25 cellular contexts compared by ENCODE assay signal in genomic region chr2:158995677-158996049, GRCh38. TPM values are rescaled to one million over a fixed set of nuclear protein-coding genes. Genes with fewer than 3 reads are reported as not detected.
DNase-seq lines count a peak whose midpoint lies in the region; ATAC-seq, FAIRE-seq and TF ChIP-seq lines count a peak whose summit lies in the region.
"Had no signal": no experiment of that assay in that cellular context is flagged by ENCODE, and none has a peak within 500 bp of the region (broad histone marks: within the 10 kb centered on the region; RNA-seq: fewer than 3 reads in every experiment).

No MANE protein-coding gene starts in this region.

- H2AK5ac ChIP-seq in mesendoderm (ENCODE audit: low read length) = no peak overlapping the region

- H3K23ac ChIP-seq in mesendoderm (ENCODE audit: low read length) = no peak overlapping the region

- in situ Hi-C loops in HepG2 (cut with HindIII; ENCODE audit: extremely low pct_ligation_motif_present, low pct_unique_long_range_greater_than_20kb) = no loop called here

- no peak overlapping the region for H2BK15ac ChIP-seq in mesendoderm (replicated peaks; ENCODE audit: low read depth)

- H3K27ac Mint-ChIP-seq in astrocyte (ENCODE audit: unreplicated experiment) = peak overlapping the region; percentile 14
- no peak overlapping the region for H3K27ac Mint-ChIP-seq in activated T-helper 1 cell treated with anti-CD3 and anti-CD28 coated beads, Interleukin-12 subunit alpha, Interleukin-12 subunit beta, Interleukin-2, Interleukin-4 antibody, amounts not matched to agents 30 ng/mL and 10 ng/mL and 1 ng/mL, durations not matched to agents 14 hours and 24 hours and 36 hours
- H3K27ac Mint-ChIP-seq: activated B cell treated with CpG ODN at 0.5 μM for 24 hours, immature natural killer cell had no signal

- intact Hi-C loops in HepG2 (cut with micrococcal nuclease; ENCODE audit: unreplicated experiment) = loop anchor here (2.0 to 5.0 kb wide), 2 partner anchors 27 to 122 kb away; partner anchors contain the start of gene TANC1
- intact Hi-C loops in right lobe of liver (cut with DNase I) = no loop called here
- intact Hi-C loops in activated T-helper 1 cell treated with anti-CD3 and anti-CD28 coated beads, Interleukin-12 subunit alpha, Interleukin-12 subunit beta, Interleukin-2, Interleukin-4 antibody, amounts not matched to agents 30 ng/mL and 10 ng/mL and 1 ng/mL, durations not matched to agents 14 hours and 24 hours and 36 hours (cut with micrococcal nuclease) = no loop called here

- H3K9me3 ChIP-seq in HepG2 (ENCODE audit: low read length) (no peaks in the 10 kb centered on the region), right lobe of liver (no peaks in the 10 kb centered on the region), astrocyte (ENCODE audit: insufficient read depth, low read depth, low read length) (no peaks in the 10 kb centered on the region)
- H3K9me3 ChIP-seq: MG63, upper lobe of right lung had no signal

- no peaks in the 10 kb centered on the region for H4K20me1 ChIP-seq in HepG2 (ENCODE audit: insufficient read depth, low read length)
- peaks cover 59% of the 10 kb centered on the region for H4K20me1 ChIP-seq in astrocyte (ENCODE audit: insufficient read depth, low read length)
- H4K20me1 ChIP-seq: BLaER1 treated with 17β-estradiol and CSF1 and Interleukin-3, amounts not matched to agents 10 nM and 100 nM had no signal

- no peak for TF ChIP-seq RAD21 in HepG2 (CRISPR knock-in tag; IDR thresholded peaks at IDR 0.05)

- no TSS peak for BruUV-seq in HepG2 (replicated peaks; lab: Mats Ljungman, UMichigan)

- 27% methylated on average over 5 of the region's 5 CpGs for WGBS in HepG2 (ENCODE audit: low lambda C conversion rate)
- WGBS in right lobe of liver (ENCODE audit: insufficient coverage, low coverage, low lambda C conversion rate, missing lambda C conversion rate) = 91% methylated on average over 5 of the region's 5 CpGs
- no CpG with 5 or more reads among the region's 5 CpGs for WGBS in mesendoderm (ENCODE audit: extremely low coverage, insufficient coverage, low lambda C conversion rate)

- H3K27me3 Mint-ChIP-seq in astrocyte (ENCODE audit: low read depth, unreplicated experiment) = no peaks in the 10 kb centered on the region
- peaks cover 3% of the 10 kb centered on the region for H3K27me3 Mint-ChIP-seq in activated T-helper 1 cell treated with anti-CD3 and anti-CD28 coated beads, Interleukin-12 subunit alpha, Interleukin-12 subunit beta, Interleukin-2, Interleukin-4 antibody, amounts not matched to agents 30 ng/mL and 10 ng/mL and 1 ng/mL, durations not matched to agents 14 hours and 24 hours and 36 hours (ENCODE audit: insufficient read depth)

- POLR2A ChIA-PET in HepG2 (lab: Yijun Ruan, JAX) = no interaction called here

- H3K27ac ChIP-seq in HepG2 (ENCODE audit: extremely low read length, insufficient read depth, low read length) (no peak overlapping the region), right lobe of liver (no peak overlapping the region), astrocyte (ENCODE audit: low read depth, low read length) (no peak overlapping the region), mesendoderm (ENCODE audit: low read depth, low read length) (peak overlapping the region; percentile 78)
- H3K27ac ChIP-seq: BLaER1 treated with 17β-estradiol and CSF1 and Interleukin-3, amounts not matched to agents 10 nM and 100 nM; upper lobe of right lung had no signal

- TF ChIP-seq POLR2A in HepG2 (IDR thresholded peaks at IDR 0.05; ENCODE audit: insufficient read depth in 1 of 2, low read depth in 2 of 2, low read length in 2 of 2) (no peak), right lobe of liver (IDR thresholded peaks at IDR 0.05) (no peak)

- peaks cover 66% of the 10 kb centered on the region for H3K4me1 ChIP-seq in HepG2 (ENCODE audit: insufficient read depth, low read length)
- peaks cover 0 to 38% (median 13%) of the 10 kb centered on the region in 4 donors for H3K4me1 ChIP-seq in right lobe of liver
- peaks cover 33% of the 10 kb centered on the region for H3K4me1 ChIP-seq in astrocyte (ENCODE audit: insufficient read depth, low read length)
- H3K4me1 ChIP-seq in mesendoderm (ENCODE audit: control insufficient read depth, low read depth, low read length) = peaks cover 6% of the 10 kb centered on the region

- peak overlapping the region; percentile 23; the same call in 1 of the 2 replicates for H3K4me2 ChIP-seq in HepG2 (ENCODE audit: low read depth, low read length)
- no peak overlapping the region for H3K4me2 ChIP-seq in astrocyte (ENCODE audit: low read length)
- no peak overlapping the region for H3K4me2 ChIP-seq in mesendoderm (ENCODE audit: low read length)
- H3K4me2 ChIP-seq: BLaER1 treated with 17β-estradiol and CSF1 and Interleukin-3, amounts not matched to agents 10 nM and 100 nM had no signal

- H3K27me3 ChIP-seq in HepG2 (ENCODE audit: control insufficient read depth in 1 of 2, insufficient read depth in 2 of 2, low read length in 2 of 2) (no peaks in the 10 kb centered on the region), right lobe of liver (no peaks in the 10 kb centered on the region), astrocyte (ENCODE audit: insufficient read depth, low read length) (no peaks in the 10 kb centered on the region), mesendoderm (ENCODE audit: insufficient read depth, low read length, poor library complexity) (no peaks in the 10 kb centered on the region)
- H3K27me3 ChIP-seq: BLaER1 treated with 17β-estradiol and CSF1 and Interleukin-3, amounts not matched to agents 10 nM and 100 nM; MG63; upper lobe of right lung had no signal

- H3K79me2 ChIP-seq in HepG2 (ENCODE audit: insufficient read depth, low read length) = no peaks in the 10 kb centered on the region
- H3K79me2 ChIP-seq in astrocyte (ENCODE audit: insufficient read depth, low read length) = peaks cover 96% of the 10 kb centered on the region
- no peaks in the 10 kb centered on the region for H3K79me2 ChIP-seq in mesendoderm (ENCODE audit: control insufficient read depth, insufficient read depth, low read length)

- H3K4me1 Mint-ChIP-seq in astrocyte (ENCODE audit: low read depth, unreplicated experiment) = peaks cover 41% of the 10 kb centered on the region
- H3K4me1 Mint-ChIP-seq in activated T-helper 1 cell treated with anti-CD3 and anti-CD28 coated beads, Interleukin-12 subunit alpha, Interleukin-12 subunit beta, Interleukin-2, Interleukin-4 antibody, amounts not matched to agents 30 ng/mL and 10 ng/mL and 1 ng/mL, durations not matched to agents 14 hours and 24 hours and 36 hours (ENCODE audit: low read depth) = peaks cover 5% of the 10 kb centered on the region
- H3K4me1 Mint-ChIP-seq: activated B cell treated with CpG ODN at 0.5 μM for 24 hours, immature natural killer cell had no signal

- H4K5ac ChIP-seq in mesendoderm (ENCODE audit: low read length) = no peak overlapping the region

- peaks cover 2% of the 10 kb centered on the region for H3K79me1 ChIP-seq in mesendoderm (ENCODE audit: low read length)

- H3K4ac ChIP-seq in mesendoderm (ENCODE audit: low read depth, low read length) = peak overlapping the region; percentile 58

- H4K8ac ChIP-seq in mesendoderm (ENCODE audit: low read depth, low read length) = no peak overlapping the region

- H3K36me3 Mint-ChIP-seq in astrocyte (ENCODE audit: low read depth, unreplicated experiment) = peaks cover 1% of the 10 kb centered on the region
- H3K36me3 Mint-ChIP-seq in activated T-helper 1 cell treated with anti-CD3 and anti-CD28 coated beads, Interleukin-12 subunit alpha, Interleukin-12 subunit beta, Interleukin-2, Interleukin-4 antibody, amounts not matched to agents 30 ng/mL and 10 ng/mL and 1 ng/mL, durations not matched to agents 14 hours and 24 hours and 36 hours (ENCODE audit: low read depth) = no peaks in the 10 kb centered on the region
- H3K36me3 Mint-ChIP-seq: immature natural killer cell had no signal

- H3K9me3 Mint-ChIP-seq in astrocyte (ENCODE audit: unreplicated experiment) = no peaks in the 10 kb centered on the region
- H3K9me3 Mint-ChIP-seq in activated T-helper 1 cell treated with anti-CD3 and anti-CD28 coated beads, Interleukin-12 subunit alpha, Interleukin-12 subunit beta, Interleukin-2, Interleukin-4 antibody, amounts not matched to agents 30 ng/mL and 10 ng/mL and 1 ng/mL, durations not matched to agents 14 hours and 24 hours and 36 hours = no peaks in the 10 kb centered on the region
- H3K9me3 Mint-ChIP-seq: activated B cell treated with CpG ODN at 0.5 μM for 24 hours, immature natural killer cell had no signal

- ATAC-seq in HepG2 = peak; percentile 7; the same call in 2 of the 3 replicates
- ATAC-seq in right lobe of liver = no peak
- no peak for ATAC-seq in GM19395 (IDR thresholded peaks at IDR 0.05; ENCODE audit: unreplicated experiment)

- TF ChIP-seq CTCF in HepG2 (CRISPR knock-in tag; IDR thresholded peaks at IDR 0.05) (no peak), right lobe of liver (IDR thresholded peaks at IDR 0.05) (no peak), astrocyte (IDR thresholded peaks at IDR 0.05; ENCODE audit: insufficient read depth, low read depth, low read length) (no peak)

- DNase-seq in HepG2 (ENCODE audit: low spot score) (no peak), right lobe of liver (no peak), astrocyte (ENCODE audit: low read depth) (no peak), mesendoderm (no peak), putamen (ENCODE audit: low spot score) (no peak), anterior cingulate cortex (lab: John Stamatoyannopoulos, UW) (no peak)
- no peak for DNase-seq in activated T-helper 1 cell treated with anti-CD3 and anti-CD28 coated beads, Interleukin-12 subunit alpha, Interleukin-12 subunit beta, Interleukin-2, Interleukin-4 antibody, amounts not matched to agents 30 ng/mL and 10 ng/mL and 1 ng/mL, durations not matched to agents 14 hours and 24 hours and 36 hours (ENCODE audit: low spot score)
- DNase-seq: activated B cell treated with CpG ODN at 0.5 μM for 24 hours; activated CD4-positive, alpha-beta T cell treated with anti-CD3 and anti-CD28 coated beads, Interleukin-2, amount 50 U/mL, for 48 hours; activated effector memory CD4-positive, alpha-beta T cell treated with anti-CD3 and anti-CD28 coated beads, Interleukin-2, amount 50 U/mL, for 16 hours; GOT3; immature natural killer cell; MG63; NCI-H1436; NCI-H510A; NK-92 treated with Interleukin-12 subunit alpha and Interleukin-12 subunit beta, amount 100 ng/mL, for 24 hours; stimulated activated CD8-positive, alpha-beta memory T cell treated with anti-CD3 and anti-CD28 coated beads, Interleukin-4, amount 100 ng/mL, for 48 hours; T-helper 9 cell; upper lobe of right lung had no signal

- H3K9ac ChIP-seq in HepG2 (ENCODE audit: insufficient read depth, low read depth, low read length) (no peak overlapping the region), astrocyte (ENCODE audit: low read length) (no peak overlapping the region), mesendoderm (ENCODE audit: low read length) (no peak overlapping the region)
- H3K9ac ChIP-seq: BLaER1 treated with 17β-estradiol and CSF1 and Interleukin-3, amounts not matched to agents 10 nM and 100 nM had no signal

- H3K4me3 ChIP-seq in HepG2 (replicated peaks in 1 of 3; ENCODE audit: insufficient read depth in 1 of 3, low read depth in 2 of 3, low read length in 3 of 3) = no peak overlapping the region
- H3K4me3 ChIP-seq in right lobe of liver = no peak overlapping the region
- H3K4me3 ChIP-seq in astrocyte (ENCODE audit: insufficient read depth, low read depth, low read length) = no peak overlapping the region
- no peak overlapping the region for H3K4me3 ChIP-seq in mesendoderm (ENCODE audit: low read length)
- H3K4me3 ChIP-seq: BLaER1 treated with 17β-estradiol and CSF1 and Interleukin-3, amounts not matched to agents 10 nM and 100 nM; lung; MG63; upper lobe of right lung had no signal

- no peak overlapping the region for H2BK5ac ChIP-seq in mesendoderm (ENCODE audit: low read length)

- H2AFZ ChIP-seq in HepG2 (ENCODE audit: low read length) = no peak overlapping the region
- H2AFZ ChIP-seq in astrocyte (ENCODE audit: low read depth, low read length) = no peak overlapping the region

- peak overlapping the region; percentile 5 for H3K56ac ChIP-seq in mesendoderm (ENCODE audit: low read length)

- CTCF ChIA-PET in HepG2 (lab: Yijun Ruan, JAX; ENCODE audit: low intra/inter-chr PET ratio, low total read pairs) = interaction anchor here (1.2 kb wide), 1 partner anchor 94 kb away, joined by 3 read pairs; no protein-coding TSS in a partner anchor

- no peak overlapping the region for H2BK120ac ChIP-seq in mesendoderm (ENCODE audit: low read depth, low read length)

- TF ChIP-seq EP300 in HepG2 (IDR thresholded peaks at IDR 0.05; ENCODE audit: low read depth in 2 of 2, low read length in 2 of 2) (no peak), HepG2 (CRISPR knock-in tag; IDR thresholded peaks at IDR 0.05; ENCODE audit: borderline replicate concordance) (no peak)

- H3K36me3 ChIP-seq in HepG2 (replicated peaks in 1 of 2; ENCODE audit: control insufficient read depth in 1 of 2, insufficient read depth in 2 of 2, low read length in 2 of 2) (no peaks in the 10 kb centered on the region), right lobe of liver (no peaks in the 10 kb centered on the region), astrocyte (ENCODE audit: insufficient read depth, low read length) (no peaks in the 10 kb centered on the region), mesendoderm (ENCODE audit: control insufficient read depth, insufficient read depth, low read length) (no peaks in the 10 kb centered on the region)
- H3K36me3 ChIP-seq: BLaER1 treated with 17β-estradiol and CSF1 and Interleukin-3, amounts not matched to agents 10 nM and 100 nM; MG63; upper lobe of right lung had no signal

- no peak overlapping the region for H3K4me3 Mint-ChIP-seq in astrocyte (ENCODE audit: unreplicated experiment)
- H3K4me3 Mint-ChIP-seq in activated T-helper 1 cell treated with anti-CD3 and anti-CD28 coated beads, Interleukin-12 subunit alpha, Interleukin-12 subunit beta, Interleukin-2, Interleukin-4 antibody, amounts not matched to agents 30 ng/mL and 10 ng/mL and 1 ng/mL, durations not matched to agents 14 hours and 24 hours and 36 hours = no peak overlapping the region
- H3K4me3 Mint-ChIP-seq: activated B cell treated with CpG ODN at 0.5 μM for 24 hours, immature natural killer cell had no signal

- no peak overlapping the region for H3K18ac ChIP-seq in mesendoderm (ENCODE audit: low read length)

- FAIRE-seq in HepG2 (lab: Jason Lieb, UNC) (no peak), astrocyte (lab: Jason Lieb, UNC) (no peak)
- FAIRE-seq: bronchial epithelial cell, D721Med, endothelial cell of umbilical vein had no signal

RNA-seq across cellular contexts. Expression of gene TANC1, which starts 27.2 kb away (rescaled TPM):
- total RNA-seq in HepG2 (2016; rRNA removed; fragmentation: Illumina TruSeq; extraction: Trizol) (2.3 and 2.8 TPM in 2 replicates), right lobe of liver (10 to 100 TPM in 4 of 6 experiments, 1 to 10 TPM in 2; 4.0 to 12.7 (median 11.3) TPM), astrocyte (45.0 and 45.2 TPM in 2 replicates)
- total RNA-seq in HepG2 (2016; cell fraction: cytosol; rRNA removed; fragmentation: Illumina TruSeq; extraction: Trizol; ENCODE audit: low read depth) = 1.5 and 2.2 TPM in 2 replicates
- 2.5 TPM in 2 replicates for total RNA-seq in HepG2 (2016; cell fraction: insoluble cytoplasmic fraction; rRNA removed; fragmentation: Illumina TruSeq; extraction: Trizol)
- total RNA-seq in HepG2 (2016; cell fraction: membrane; rRNA removed; fragmentation: Illumina TruSeq; extraction: Trizol) = 1.1 and 1.3 TPM in 2 replicates
- 7.3 and 8.6 TPM in 2 replicates for total RNA-seq in HepG2 (2016; cell fraction: nucleus; rRNA removed; fragmentation: Illumina TruSeq; extraction: Trizol)
- 4.2 and 5.6 TPM in 2 replicates for polyA plus RNA-seq in HepG2 (2011; rRNA removed)
- 1.6 and 2.3 TPM in 2 replicates for polyA plus RNA-seq in HepG2 (2011; cell fraction: cytosol; rRNA removed)
- 17.5 and 28.5 TPM in 2 replicates for polyA plus RNA-seq in HepG2 (2011; cell fraction: nucleus; rRNA removed)
- 0.95 and 1.7 TPM in 2 replicates for polyA plus RNA-seq in HepG2 (2012)
- 0.06 and 0.11 TPM in 2 replicates for polyA plus RNA-seq in HepG2 (2016; cell fraction: cytosol; fragmentation: Illumina TruSeq; extraction: Trizol; ENCODE audit: low read depth)
- polyA plus RNA-seq in HepG2 (2016; cell fraction: insoluble cytoplasmic fraction; fragmentation: Illumina TruSeq; extraction: Trizol; ENCODE audit: low read depth) = 3.1 and 3.3 TPM in 2 replicates
- polyA plus RNA-seq in HepG2 (2016; cell fraction: membrane; fragmentation: Illumina TruSeq; extraction: Trizol; ENCODE audit: low read depth) = 0.24 and 0.40 TPM in 2 replicates
- polyA plus RNA-seq in HepG2 (2016; cell fraction: nucleus; fragmentation: Illumina TruSeq; extraction: Trizol; ENCODE audit: insufficient read depth, low read depth) = 14.6 and 15.1 TPM in 2 replicates
- polyA minus RNA-seq in HepG2 (2011; rRNA and poly(A)+ RNA removed; ENCODE audit: low replicate concordance) = 10.9 and 62.1 TPM in 2 replicates
- polyA minus RNA-seq in HepG2 (2011; cell fraction: cytosol; rRNA and poly(A)+ RNA removed) = 2.8 and 3.8 TPM in 2 replicates
- 21.4 and 24.6 TPM in 2 replicates for polyA minus RNA-seq in HepG2 (2011; cell fraction: nucleus; rRNA and poly(A)+ RNA removed)
- 2.6 TPM for polyA plus RNA-seq in mesendoderm (2013, experiment 1 of 2)
- polyA plus RNA-seq in mesendoderm (2013, experiment 2 of 2) = 2.8 TPM
- 0.37 and 0.47 TPM in 2 replicates for total RNA-seq in activated T-helper 1 cell treated with anti-CD3 and anti-CD28 coated beads, Interleukin-12 subunit alpha, Interleukin-12 subunit beta, Interleukin-2, Interleukin-4 antibody, amounts not matched to agents 30 ng/mL and 10 ng/mL and 1 ng/mL, durations not matched to agents 14 hours and 24 hours and 36 hours
- total RNA-seq: activated B cell treated with CpG ODN at 0.5 μM for 24 hours had no signal
